8 cellular contexts compared by ENCODE assay signal in the genomic region with DNA sequence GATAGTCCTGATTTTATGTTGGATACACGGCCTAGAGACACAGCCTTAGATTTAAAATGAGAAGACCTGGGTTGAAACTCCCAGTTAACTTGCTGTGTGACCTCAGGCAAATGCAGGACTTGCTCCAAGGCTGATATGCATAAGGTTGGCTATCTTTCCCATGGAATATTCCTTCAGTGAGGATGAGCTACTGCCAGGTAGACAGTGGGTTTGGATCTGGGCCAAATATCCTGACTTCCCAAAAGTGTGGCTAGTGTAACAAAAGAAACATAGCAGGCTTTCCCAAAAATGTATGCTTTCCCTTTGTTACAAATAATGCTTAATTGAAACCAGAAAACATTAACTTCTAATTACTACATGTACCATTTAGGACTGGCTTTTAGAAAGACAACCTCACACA. TPM values are rescaled to one million over a fixed set of nuclear protein-coding genes. Genes with fewer than 3 reads are reported as not detected.
DNase-seq lines count a peak whose midpoint lies in the region; ATAC-seq and TF ChIP-seq lines count a peak whose summit lies in the region.

No MANE protein-coding gene starts in this region.

- intact Hi-C loops in colonic mucosa (cut with DNase I) = no loop called here

- H3K9me3 ChIP-seq in BLaER1 treated with 17β-estradiol and CSF1 and Interleukin-3, amounts not matched to agents 10 nM and 100 nM (replicated peaks in 1 of 11) = no peaks in the 10 kb centered on the region
- H3K9me3 ChIP-seq in colonic mucosa = no peaks in the 10 kb centered on the region

- H3K4me1 Mint-ChIP-seq in nephron progenitor cell = peaks cover 35% of the 10 kb centered on the region

- TF ChIP-seq CTCF in LNCaP clone FGC (IDR thresholded peaks at IDR 0.05; ENCODE audit: control insufficient read depth, extremely low read depth, insufficient read depth) (no peak), colonic mucosa (IDR thresholded peaks at IDR 0.05) (no peak), nephron progenitor cell (IDR thresholded peaks at IDR 0.05) (no peak), foreskin keratinocyte (conservative IDR thresholded peaks at IDR 0.05) (no peak)

- H3K27ac Mint-ChIP-seq in nephron progenitor cell = no peak overlapping the region

- H3K27me3 Mint-ChIP-seq in nephron progenitor cell (ENCODE audit: low read depth, poor library complexity) = peaks cover 37% of the 10 kb centered on the region

- H3K4me2 ChIP-seq in BLaER1 treated with 17β-estradiol and CSF1 and Interleukin-3, amounts not matched to agents 10 nM and 100 nM = peak overlapping the region; percentile 72 to 97 (median 87)

- H4K20me1 ChIP-seq in BLaER1 treated with 17β-estradiol and CSF1 and Interleukin-3, amounts not matched to agents 10 nM and 100 nM = peaks cover 0 to 35% (median 26%) of the 10 kb centered on the region in 11 experiments; a peak in 12 of 22 replicates

- H3K4me3 Mint-ChIP-seq in nephron progenitor cell = peak overlapping the region; percentile 92

- peaks cover 28 to 53% (median 35%) of the 10 kb centered on the region in 10 experiments for H3K4me1 ChIP-seq in BLaER1 treated with 17β-estradiol and CSF1 and Interleukin-3, amounts not matched to agents 10 nM and 100 nM
- H3K4me1 ChIP-seq in colonic mucosa (peaks cover 16% of the 10 kb centered on the region), foreskin keratinocyte (peaks cover 6% of the 10 kb centered on the region)

- H3K27me3 ChIP-seq in BLaER1 treated with 17β-estradiol and CSF1 and Interleukin-3, amounts not matched to agents 10 nM and 100 nM = no peaks in the 10 kb centered on the region
- H3K27me3 ChIP-seq in colonic mucosa = no peaks in the 10 kb centered on the region
- no peaks in the 10 kb centered on the region for H3K27me3 ChIP-seq in foreskin keratinocyte

- H3K36me3 ChIP-seq in BLaER1 treated with 17β-estradiol and CSF1 and Interleukin-3, amounts not matched to agents 10 nM and 100 nM = peaks cover 3 to 18% (median 6%) of the 10 kb centered on the region in 11 experiments; a peak in 12 of 22 replicates
- no peaks in the 10 kb centered on the region for H3K36me3 ChIP-seq in colonic mucosa

- H3K4me3 ChIP-seq in BLaER1 treated with 17β-estradiol and CSF1 and Interleukin-3, amounts not matched to agents 10 nM and 100 nM = peak overlapping the region; percentile 70 to 87 (median 82); a peak in 14 of 20 replicates
- H3K4me3 ChIP-seq in LNCaP clone FGC (ENCODE audit: low read depth, low read length) (peak overlapping the region; percentile 90), colonic mucosa (peak overlapping the region; percentile 80)

- H3K9ac ChIP-seq in BLaER1 treated with 17β-estradiol and CSF1 and Interleukin-3, amounts not matched to agents 10 nM and 100 nM = peak overlapping the region in 10 of 11 experiments; percentile 88 to 96 (median 90); a peak in 14 of 22 replicates
- peak overlapping the region; percentile 4 to 93 for H3K9ac ChIP-seq in colonic mucosa (ENCODE audit: low read depth in 2 of 2, low read length in 2 of 2)

- H3K36me3 Mint-ChIP-seq in nephron progenitor cell (ENCODE audit: low read depth) = no peaks in the 10 kb centered on the region

- DNase-seq in LNCaP clone FGC (ENCODE audit: low read depth) = no peak
- DNase-seq in colonic mucosa = no peak
- DNase-seq in nephron progenitor cell = no peak
- no peak for DNase-seq in stimulated activated CD4-positive, alpha-beta T cell treated with anti-CD3 and anti-CD28 coated beads, Interleukin-2, amount 100 ng/mL, for 48 hours
- no peak for DNase-seq in GM19240 (ENCODE audit: insufficient read length, low spot score)
- DNase-seq in foreskin keratinocyte = no peak

- no peak for ATAC-seq in foreskin keratinocyte
- ATAC-seq in HG02759 (IDR thresholded peaks at IDR 0.05; ENCODE audit: unreplicated experiment) = no peak

- H3K27ac ChIP-seq in BLaER1 treated with 17β-estradiol and CSF1 and Interleukin-3, amounts not matched to agents 10 nM and 100 nM = peak overlapping the region in 5 of 11 experiments; percentile 86 to 92 (median 89); a peak in 6 of 22 replicates
- H3K27ac ChIP-seq in colonic mucosa (peak overlapping the region; percentile 90), foreskin keratinocyte (no peak overlapping the region)

- no peaks in the 10 kb centered on the region for H3K9me3 Mint-ChIP-seq in nephron progenitor cell

RNA-seq across cellular contexts. Expression of a gene that starts 0.7 kb away (rescaled TPM):
- total RNA-seq in colonic mucosa = 1 to 10 TPM; 7.0 to 8.0 TPM
- total RNA-seq in foreskin keratinocyte = 7.8 and 7.9 TPM in 2 replicates
- 7.4 and 7.7 TPM in 2 replicates for polyA plus RNA-seq in foreskin keratinocyte
